ENCODE assay signal across 7 cellular contexts in the genomic region with DNA sequence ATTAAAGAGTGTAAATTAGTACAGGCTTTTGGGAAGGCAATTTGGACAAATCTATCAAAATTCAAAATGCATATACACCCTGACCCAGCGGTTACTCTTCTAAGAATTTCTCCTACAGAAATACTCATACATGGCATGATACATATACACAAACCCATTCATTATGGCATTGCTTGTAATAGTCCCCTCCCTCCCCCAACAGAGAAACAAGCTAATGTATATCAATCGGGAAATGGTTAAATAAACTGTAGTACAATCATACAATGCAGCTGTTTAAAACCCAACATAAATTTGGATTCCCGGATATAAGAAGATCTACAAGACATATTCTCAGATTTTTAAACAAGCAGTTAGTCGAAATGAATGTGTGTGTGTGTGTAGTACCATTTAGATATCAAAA. TPM values are rescaled to one million over a fixed set of nuclear protein-coding genes. Genes with fewer than 3 reads are reported as not detected.
A peak's percentile ranks its signal among the peaks of the same experiment; 100 is the strongest.
DNase-seq lines count a peak whose midpoint lies in the region; ATAC-seq, FAIRE-seq and TF ChIP-seq lines count a peak whose summit lies in the region.

No MANE protein-coding gene starts in this region.

- peak; percentile 56 for FAIRE-seq in GM12892 (lab: Jason Lieb, UNC)

- peak overlapping the region; percentile 95 for H3K4me3 Mint-ChIP-seq in neural progenitor cell

- no peak for TF ChIP-seq CTCF in dorsolateral prefrontal cortex (IDR thresholded peaks at IDR 0.05 in 54 of 56, conservative IDR thresholded peaks at IDR 0.05 in 2 of 56; ENCODE audit: low read depth in 1 of 56, partially characterized antibody in 56 of 56)
- TF ChIP-seq CTCF in neural progenitor cell (IDR thresholded peaks at IDR 0.05), result no peak

- H3K4me1 Mint-ChIP-seq in neural progenitor cell, result peaks cover 9% of the 10 kb centered on the region

- intact Hi-C loops in dorsolateral prefrontal cortex (cut with DNase I), result loop anchor here in 1 of 2 donors (10.0 kb wide), 1 partner anchor 101 kb away; no protein-coding TSS in a partner anchor

- ATAC-seq in HG02763 (IDR thresholded peaks at IDR 0.05; ENCODE audit: unreplicated experiment), result no peak

- H3K27me3 ChIP-seq in dorsolateral prefrontal cortex (peaks cover 0 to 14% (median 0%) of the 10 kb centered on the region in 45 donors), neural progenitor cell (no peaks in the 10 kb centered on the region)

- no peaks in the 10 kb centered on the region for H3K9me3 ChIP-seq in neural progenitor cell (ENCODE audit: low read depth)

- H3K4me3 ChIP-seq in dorsolateral prefrontal cortex, result peak overlapping the region; percentile 38 to 78 (median 67)
- H3K4me3 ChIP-seq in neural progenitor cell, result peak overlapping the region; percentile 76

- H3K4me2 ChIP-seq in neural progenitor cell, result peak overlapping the region; percentile 82

- peaks cover 5% of the 10 kb centered on the region for H3K27me3 Mint-ChIP-seq in neural progenitor cell (ENCODE audit: insufficient read depth, low read depth)

- H3F3A ChIP-seq in neural progenitor cell (ENCODE audit: low read depth), result peaks cover 31% of the 10 kb centered on the region

- peak overlapping the region; percentile 67 for H3K9ac ChIP-seq in neural progenitor cell

- no peaks in the 10 kb centered on the region for H3K36me3 ChIP-seq in neural progenitor cell

- H3K79me2 ChIP-seq in neural progenitor cell (ENCODE audit: low read depth), result peaks cover 47% of the 10 kb centered on the region

- no peak overlapping the region for H2AFZ ChIP-seq in neural progenitor cell (replicated peaks)

- H3K27ac ChIP-seq in dorsolateral prefrontal cortex (peak overlapping the region in 56 of 59 donors; percentile 19 to 93 (median 80)), neural progenitor cell (peak overlapping the region; percentile 88)

- H3K4me1 ChIP-seq in neural progenitor cell, result no peaks in the 10 kb centered on the region

- peaks cover 3% of the 10 kb centered on the region for H3K36me3 Mint-ChIP-seq in neural progenitor cell

- TF ChIP-seq POLR2A in GM12892 (IDR thresholded peaks at IDR 0.05; ENCODE audit: low read depth, low read length), result no peak

- H3K27ac Mint-ChIP-seq in neural progenitor cell, result peak overlapping the region; percentile 92

- peaks cover 16% of the 10 kb centered on the region for H4K20me1 ChIP-seq in neural progenitor cell (ENCODE audit: low read depth)

- H3K9me3 Mint-ChIP-seq in neural progenitor cell, result peaks cover 6% of the 10 kb centered on the region

- no peak for DNase-seq in GM12892 (ENCODE audit: insufficient read length)
- DNase-seq in NCI-H82 (lab: John Stamatoyannopoulos, UW), result peak; percentile 57
- no peak for DNase-seq in dorsolateral prefrontal cortex
- DNase-seq in neural progenitor cell (ENCODE audit: low spot score), result no peak
- DNase-seq in activated gamma-delta T cell treated with Interleukin-2 at 50 U/mL for 16 hours, result no peak
- no peak for DNase-seq in activated CD4-positive, alpha-beta T cell treated with anti-CD3 and anti-CD28 coated beads for 48 hours

RNA-seq across cellular contexts. Expression of a gene that starts 0.8 kb away (rescaled TPM):
- polyA plus RNA-seq in GM12892 (2012; ENCODE audit: missing spikeins), result 79.8 TPM
- total RNA-seq in dorsolateral prefrontal cortex (100 to 1,000 TPM; 229 to 366 (median 283) TPM), neural progenitor cell (ENCODE audit: low replicate concordance) (149 and 154 TPM in 2 replicates)
